In the genomic region with DNA sequence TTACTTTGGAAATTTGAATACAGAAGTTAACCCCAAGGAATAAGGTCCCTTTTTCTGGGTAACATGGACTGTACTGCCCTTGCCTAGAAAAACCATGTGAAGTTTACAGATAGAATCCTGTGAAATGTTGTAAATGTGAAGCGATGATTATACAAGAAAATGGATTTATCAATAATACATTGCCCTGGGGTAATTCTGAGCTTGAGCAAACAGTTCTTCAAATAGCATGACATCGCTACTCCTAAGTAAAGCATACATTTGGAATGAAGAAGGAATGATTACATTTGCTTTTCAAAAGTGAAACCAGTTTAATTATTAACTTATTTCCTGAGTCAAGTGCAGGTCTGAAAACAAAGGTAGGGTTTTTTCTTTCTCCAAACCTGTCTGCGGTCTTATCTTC, we compare ENCODE assay signal across 25 cellular contexts. TPM values are rescaled to one million over a fixed set of nuclear protein-coding genes. Genes with fewer than 3 reads are reported as not detected.
A peak's percentile ranks its signal among the peaks of the same experiment; 100 is the strongest.
DNase-seq lines count a peak whose midpoint lies in the region; ATAC-seq and TF ChIP-seq lines count a peak whose summit lies in the region.
"Had no signal": no experiment of that assay in that cellular context is flagged by ENCODE, and none has a peak within 500 bp of the region (broad histone marks: within the 10 kb centered on the region; RNA-seq: fewer than 3 reads in every experiment).

No MANE protein-coding gene starts in this region.

- H3K4me1 ChIP-seq in hepatocyte (ENCODE audit: insufficient read depth): peaks cover 13% of the 10 kb centered on the region
- peaks cover 12% of the 10 kb centered on the region for H3K4me1 ChIP-seq in mucosa of descending colon (ENCODE audit: low read depth)
- H3K4me1 ChIP-seq: ascending aorta, psoas muscle, spleen had no signal

- H3K4me2 ChIP-seq in hepatocyte: peak overlapping the region; percentile 41

- intact Hi-C loops in mucosa of descending colon (cut with DNase I, micrococcal nuclease): no loop called here

- in situ Hi-C loops in ACHN (cut with HindIII; ENCODE audit: low pct_ligation_motif_present, low pct_unique_long_range_greater_than_20kb, low sequenced_read_pairs): no loop called here

- H3K27ac ChIP-seq in hepatocyte: peak overlapping the region; percentile 15
- H3K27ac ChIP-seq: ascending aorta, psoas muscle, spleen had no signal

- peaks cover 4% of the 10 kb centered on the region for H3K27me3 ChIP-seq in hepatocyte
- H3K27me3 ChIP-seq: ascending aorta, spleen had no signal

- H3K9me2 ChIP-seq in hepatocyte (replicated peaks; ENCODE audit: insufficient read depth): no peaks in the 10 kb centered on the region

- DNase-seq in ACHN (peak; percentile 10), LNCaP clone FGC (ENCODE audit: low read depth) (peak; percentile 55), hepatocyte (ENCODE audit: low spot score) (peak; percentile 34), mucosa of descending colon (no peak), NOMO-1 (lab: John Stamatoyannopoulos, UW; ENCODE audit: unreplicated experiment in 2 of 2) (no peak), NCI-H2029 treated with DMSO at 0.1 percent for 48 hours (lab: John Stamatoyannopoulos, UW) (no peak)
- DNase-seq in stimulated activated CD4-positive, alpha-beta T cell treated with anti-CD3 and anti-CD28 coated beads, Interleukin-4, amount 100 ng/mL, for 24 hours: no peak
- DNase-seq: activated B cell treated with CpG ODN at 0.5 μM for 24 hours; activated CD8-positive, alpha-beta T cell treated with anti-CD3 and anti-CD28 coated beads, Interleukin-2, amount 10 ng/mL, durations not matched to agents 7 days and 5 days; activated naive CD4-positive, alpha-beta T cell treated with anti-CD3 and anti-CD28 coated beads for 36 hours; activated T-cell treated with anti-CD3 and anti-CD28 coated beads, Interleukin-2, amount 50 U/mL, for 24 hours; cerebellar nuclear complex; DMS79; effector memory CD4-positive, alpha-beta T cell; HCEC 1CT; head of caudate nucleus; mesendoderm; NCI-H1048; NCI-H1930; NCI-H446 treated with DMSO at 0.1 percent for 48 hours; psoas muscle; SIG-M5; spleen had no signal

- peak; percentile 88 for ATAC-seq in mucosa of descending colon
- ATAC-seq in GM18498 (IDR thresholded peaks at IDR 0.05; ENCODE audit: unreplicated experiment): no peak
- ATAC-seq: activated CD8-positive, alpha-beta T cell treated with anti-CD3 and anti-CD28 coated beads, Interleukin-2, amount 10 ng/mL, durations not matched to agents 7 days and 5 days; psoas muscle had no signal

- H4K20me1 ChIP-seq in hepatocyte (ENCODE audit: insufficient read depth, poor library complexity, severe bottlenecking): no peaks in the 10 kb centered on the region

- 63% methylated on average over 3 of the region's 3 CpGs for WGBS in hepatocyte (ENCODE audit: low lambda C conversion rate, missing lambda C conversion rate)

- H3K79me2 ChIP-seq in hepatocyte: no peaks in the 10 kb centered on the region

- H3K9me3 ChIP-seq in hepatocyte (ENCODE audit: low read depth): no peaks in the 10 kb centered on the region
- no peaks in the 10 kb centered on the region for H3K9me3 ChIP-seq in mucosa of descending colon
- H3K9me3 ChIP-seq: ascending aorta, psoas muscle had no signal

- no peaks in the 10 kb centered on the region for H3K36me3 ChIP-seq in hepatocyte (replicated peaks; ENCODE audit: insufficient read depth, low read depth)
- H3K36me3 ChIP-seq in mucosa of descending colon (ENCODE audit: low read depth): no peaks in the 10 kb centered on the region
- H3K36me3 ChIP-seq: ascending aorta, spleen had no signal

- no peak for TF ChIP-seq CTCF in LNCaP clone FGC (IDR thresholded peaks at IDR 0.05; ENCODE audit: control insufficient read depth, extremely low read depth, insufficient read depth)
- no peak for TF ChIP-seq CTCF in hepatocyte (IDR thresholded peaks at IDR 0.05; ENCODE audit: poor library complexity)
- TF ChIP-seq CTCF in mucosa of descending colon (IDR thresholded peaks at IDR 0.05): no peak

- H3K4me3 ChIP-seq in LNCaP clone FGC (ENCODE audit: low read depth, low read length) (peak overlapping the region; percentile 12; the same call in 1 of the 2 replicates), hepatocyte (no peak overlapping the region), mucosa of descending colon (no peak overlapping the region)
- H3K4me3 ChIP-seq: ascending aorta, psoas muscle, spleen had no signal

- H2AFZ ChIP-seq in hepatocyte: no peak overlapping the region

RNA-seq across cellular contexts. Expression of a gene that starts 43.3 kb away (rescaled TPM):
- 5.9 and 7.7 TPM in 2 replicates for total RNA-seq in hepatocyte
- polyA plus RNA-seq in hepatocyte: 2.6 and 3.7 TPM in 2 replicates
- 10 to 100 TPM; 13.4 to 31.3 (median 14.8) TPM for total RNA-seq in mucosa of descending colon

Comparison
In these comparisons a context has a peak if more than half of its experiments do, and no peak if none do; other contexts are left out.
1. DNase-seq: peak in ACHN (single experiment), LNCaP clone FGC (single experiment) and hepatocyte (single experiment); none in mucosa of descending colon (0 of 3), NOMO-1 (0 of 2), NCI-H2029 treated with DMSO at 0.1 percent for 48 hours (single experiment) and stimulated activated CD4-positive, alpha-beta T cell treated with anti-CD3 and anti-CD28 coated beads, Interleukin-4, amount 100 ng/mL, for 24 hours (single experiment).